8 cellular contexts compared by ENCODE assay signal in genomic region chr7:149742075-149742701, GRCh38. TPM values are rescaled to one million over a fixed set of nuclear protein-coding genes. Genes with fewer than 3 reads are reported as not detected.
DNase-seq lines count a peak whose midpoint lies in the region; ATAC-seq lines count a peak whose summit lies in the region.

No MANE protein-coding gene starts in this region.

- peak in 4 of 5 donors; percentile 32 to 51 (median 42) for DNase-seq in CD4-positive, alpha-beta memory T cell
- DNase-seq in Kasumi-1 (lab: John Stamatoyannopoulos, UW) (peak; percentile 46 to 57), SHP77 treated with DMSO at 0.1 percent for 48 hours (lab: John Stamatoyannopoulos, UW) (peak; percentile 8), glomerular endothelial cell (ENCODE audit: extremely low read depth, low read depth, low spot score) (peak; percentile 16), occipital lobe (lab: John Stamatoyannopoulos, UW) (peak; percentile 66), substantia nigra (lab: John Stamatoyannopoulos, UW) (peak in 46 of 49 donors; percentile 10 to 79 (median 58))
- DNase-seq in activated naive CD4-positive, alpha-beta T cell treated with Interleukin-2 at 50 U/mL for 16 hours, result peak; percentile 65

- intact Hi-C loops in CD4-positive, alpha-beta memory T cell (cut with micrococcal nuclease), result loop anchor here (1.0 kb wide), 3 partner anchors 57 to 80 kb away; no protein-coding TSS in a partner anchor

- H3K9me3 Mint-ChIP-seq in CD4-positive, alpha-beta memory T cell, result peaks cover 0 to 4% (median 0%) of the 10 kb centered on the region in 8 donors

- no peaks in the 10 kb centered on the region for H3K36me3 ChIP-seq in CD4-positive, alpha-beta memory T cell (ENCODE audit: insufficient read depth, low read length)

- H3K9me3 ChIP-seq in CD4-positive, alpha-beta memory T cell (ENCODE audit: control insufficient read depth in 1 of 2, low read length in 2 of 2), result no peaks in the 10 kb centered on the region

- peaks cover 10% of the 10 kb centered on the region for H3K4me1 ChIP-seq in CD4-positive, alpha-beta memory T cell (ENCODE audit: insufficient read depth, low read length)

- no peaks in the 10 kb centered on the region for H3K36me3 Mint-ChIP-seq in CD4-positive, alpha-beta memory T cell

- H3K27me3 ChIP-seq in CD4-positive, alpha-beta memory T cell (ENCODE audit: insufficient read depth, low read length), result peaks cover 12% of the 10 kb centered on the region

- POLR2A ChIA-PET in CD4-positive, alpha-beta memory T cell (lab: Charles Lee; ENCODE audit: partially characterized antibody), result no interaction called here

- H3K4me3 Mint-ChIP-seq in CD4-positive, alpha-beta memory T cell, result peak overlapping the region; percentile 45 to 88 (median 64)

- CTCF ChIA-PET in CD4-positive, alpha-beta memory T cell (lab: Charles Lee; ENCODE audit: partially characterized antibody), result interaction anchor here (0.7 to 3.7 kb wide), 21 partner anchors 8 to 432 kb away, joined by 3 to 37 read pairs (median 4); a partner anchor contains a TSS

- H3K27ac ChIP-seq in CD4-positive, alpha-beta memory T cell (ENCODE audit: low read depth, low read length), result no peak overlapping the region
- H3K27ac ChIP-seq in substantia nigra (ENCODE audit: low read depth, low read length, poor library complexity, severe bottlenecking), result peak overlapping the region; percentile 13

- peaks cover 19 to 30% of the 10 kb centered on the region in 2 donors for H3K27me3 Mint-ChIP-seq in CD4-positive, alpha-beta memory T cell

- peak overlapping the region in 1 of 7 donors; percentile 42 for H3K27ac Mint-ChIP-seq in CD4-positive, alpha-beta memory T cell

- H3K4me1 Mint-ChIP-seq in CD4-positive, alpha-beta memory T cell, result peaks cover 7 to 11% (median 10%) of the 10 kb centered on the region in 4 donors

- ATAC-seq in GM21447 (IDR thresholded peaks at IDR 0.05; ENCODE audit: unreplicated experiment), result peak; percentile 77

- peak overlapping the region in 1 of 2 donors; percentile 0 for H3K4me3 ChIP-seq in CD4-positive, alpha-beta memory T cell (ENCODE audit: low read length in 2 of 2)

RNA-seq across cellular contexts. Expression of gene ZNF467, which starts 31.2 kb away (rescaled TPM):
- 1 to 10 TPM; 2.3 to 2.7 TPM for total RNA-seq in CD4-positive, alpha-beta memory T cell
- polyA plus RNA-seq in CD4-positive, alpha-beta memory T cell, result 1 to 10 TPM; 1.2 to 3.9 TPM
- total RNA-seq in glomerular endothelial cell (3.9 and 6.8 TPM in 2 replicates), occipital lobe (1.2 TPM)

Comparison
In these comparisons a context has a peak if more than half of its experiments do, and no peak if none do; other contexts are left out.
1. DNase-seq: peak in every context shown above with its lines; median percentile 66 in occipital lobe; 65 in activated naive CD4-positive, alpha-beta T cell treated with Interleukin-2 at 50 U/mL for 16 hours; 58 in substantia nigra; 52 in Kasumi-1; 42 in CD4-positive, alpha-beta memory T cell; 16 in glomerular endothelial cell; 8 in SHP77 treated with DMSO at 0.1 percent for 48 hours.